8 cellular contexts compared by ENCODE assay signal in the genomic region with DNA sequence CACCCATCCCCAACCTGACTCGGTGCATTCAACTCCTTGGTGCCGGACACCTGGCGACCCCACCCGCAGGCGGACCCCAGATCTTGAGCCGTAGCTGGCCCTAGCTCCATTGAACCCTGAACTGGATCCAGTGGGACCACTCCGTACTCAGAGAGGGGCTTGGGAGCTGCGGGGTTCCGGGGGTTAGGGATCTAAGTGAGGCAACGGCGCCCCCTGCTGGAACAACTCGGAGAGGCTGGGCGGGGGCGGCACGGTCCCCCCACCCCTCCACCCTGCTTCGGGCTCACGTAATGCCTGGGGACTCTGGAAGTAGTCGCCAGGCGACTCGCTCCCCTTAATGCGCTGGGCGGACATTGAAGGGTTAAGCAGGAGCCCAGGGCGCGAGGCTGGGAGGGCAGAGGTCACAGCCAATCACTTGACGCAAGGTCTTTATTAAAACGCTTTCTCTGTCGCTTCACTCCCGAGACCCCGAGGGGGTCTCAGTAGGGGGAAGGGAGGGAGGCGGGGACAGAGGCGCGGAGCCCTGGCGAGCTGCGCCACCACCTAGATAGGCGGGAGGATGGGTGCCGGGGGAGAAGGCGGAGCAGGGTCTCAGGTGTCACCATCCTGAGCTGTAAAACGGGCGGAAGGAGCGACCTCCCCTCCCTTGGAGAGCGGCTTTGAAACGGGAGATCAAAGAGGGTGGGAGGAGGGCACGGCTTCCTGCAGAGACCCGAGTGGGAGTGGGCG.
DNase-seq lines count a peak whose midpoint lies in the region; ATAC-seq and TF ChIP-seq lines count a peak whose summit lies in the region.

No MANE protein-coding gene starts in this region.

- peak; percentile 83 for TF ChIP-seq CTCF in cardiac fibroblast (IDR thresholded peaks at IDR 0.05; ENCODE audit: low read depth, low read length)

- peaks cover 40% of the 10 kb centered on the region for H3K4me1 ChIP-seq in ES-I3 (ENCODE audit: insufficient read depth, low read length)

- H3K4me3 ChIP-seq in cardiac fibroblast (replicated peaks in 1 of 2; ENCODE audit: low read depth in 2 of 2, low read length in 2 of 2), result peak overlapping the region; percentile 36 to 42

- peak overlapping the region; percentile 72 for H3K9ac ChIP-seq in ES-I3 (ENCODE audit: low read depth, low read length)

- ATAC-seq in HG02885 (IDR thresholded peaks at IDR 0.05; ENCODE audit: poor library complexity, unreplicated experiment), result no peak

- peak; percentile 77 for DNase-seq in NCI-H1436 (lab: John Stamatoyannopoulos, UW)
- peak; percentile 38 for DNase-seq in activated CD4-positive, CD25-positive, alpha-beta regulatory T cell treated with anti-CD3 and anti-CD28 coated beads, Interleukin-2, amount 50 U/mL, for 16 hours (ENCODE audit: low read depth, low spot score)
- peak; percentile 40 to 59 for DNase-seq in cardiac fibroblast (ENCODE audit: low read depth in 2 of 2)
- peak; percentile 97 for DNase-seq in left kidney (ENCODE audit: low read depth, low spot score)
- peak; percentile 80 for DNase-seq in stimulated activated CD4-positive, alpha-beta T cell treated with anti-CD3 and anti-CD28 coated beads, Interleukin-2, amount 100 ng/mL, for 24 hours
- no peak for DNase-seq in NCI-H446 (lab: John Stamatoyannopoulos, UW)

- no peaks in the 10 kb centered on the region for H3K9me3 ChIP-seq in ES-I3 (ENCODE audit: control insufficient read depth, insufficient read depth, low read length)

- H3K36me3 ChIP-seq in ES-I3 (ENCODE audit: insufficient read depth, low read length), result no peaks in the 10 kb centered on the region

Comparison
In these comparisons a context has a peak if more than half of its experiments do, and no peak if none do; other contexts are left out.
1. DNase-seq: peak in NCI-H1436 (single experiment), activated CD4-positive, CD25-positive, alpha-beta regulatory T cell treated with anti-CD3 and anti-CD28 coated beads, Interleukin-2, amount 50 U/mL, for 16 hours (single experiment), cardiac fibroblast (2 of 2), left kidney (single experiment) and stimulated activated CD4-positive, alpha-beta T cell treated with anti-CD3 and anti-CD28 coated beads, Interleukin-2, amount 100 ng/mL, for 24 hours (2 of 2); none in NCI-H446 (0 of 2).